In genomic region chr7:114818501-114818900, GRCh38 we compare ENCODE assay signal across 12 cellular contexts.
DNase-seq lines count a peak whose midpoint lies in the region; ATAC-seq, FAIRE-seq and TF ChIP-seq lines count a peak whose summit lies in the region.
"Had no signal": no experiment of that assay in that cellular context is flagged by ENCODE, and none has a peak within 500 bp of the region (broad histone marks: within the 10 kb centered on the region; RNA-seq: fewer than 3 reads in every experiment).

No MANE protein-coding gene starts in this region.

- H3K36me3 ChIP-seq in keratinocyte (ENCODE audit: control insufficient read depth in 2 of 2, extremely low read depth in 1 of 2, insufficient read depth in 2 of 2, low read length in 2 of 2): no peaks in the 10 kb centered on the region
- H3K36me3 ChIP-seq: heart right ventricle had no signal

- no peak overlapping the region for H2AFZ ChIP-seq in keratinocyte (ENCODE audit: control insufficient read depth, low read length)

- H3K9ac ChIP-seq in keratinocyte (ENCODE audit: control insufficient read depth, extremely low read depth, insufficient read depth, low read length): no peak overlapping the region

- no peaks in the 10 kb centered on the region for H3K9me3 Mint-ChIP-seq in activated T-helper 17 cell treated with anti-CD3 and anti-CD28 coated beads, Interleukin-2, amount 50 U/mL, for 72 hours
- H3K9me3 Mint-ChIP-seq: central memory CD8-positive, alpha-beta T cell had no signal

- peak overlapping the region in 1 of 3 experiments; percentile 38 for H3K4me3 ChIP-seq in keratinocyte (ENCODE audit: control insufficient read depth in 2 of 3, extremely low read depth in 1 of 3, insufficient read depth in 2 of 3, low read depth in 1 of 3, low read length in 3 of 3)
- H3K4me3 ChIP-seq: heart right ventricle had no signal

- peaks cover 29% of the 10 kb centered on the region for H3K4me1 Mint-ChIP-seq in activated T-helper 17 cell treated with anti-CD3 and anti-CD28 coated beads, Interleukin-2, amount 50 U/mL, for 72 hours

- no peaks in the 10 kb centered on the region for H3K27me3 Mint-ChIP-seq in activated T-helper 17 cell treated with anti-CD3 and anti-CD28 coated beads, Interleukin-2, amount 50 U/mL, for 72 hours
- H3K27me3 Mint-ChIP-seq: central memory CD8-positive, alpha-beta T cell had no signal

- H3K4me1 ChIP-seq in keratinocyte (ENCODE audit: control insufficient read depth, extremely low read depth, insufficient read depth, low read length): peaks cover 27% of the 10 kb centered on the region

- H3K79me2 ChIP-seq in keratinocyte (ENCODE audit: control insufficient read depth, insufficient read depth, low read length): no peaks in the 10 kb centered on the region

- DNase-seq in AG08396 (ENCODE audit: low spot score) (peak; percentile 42), ELR (ENCODE audit: low read depth) (peak; percentile 86), keratinocyte (ENCODE audit: low read depth, low spot score) (peak; percentile 61), AML-193 (lab: John Stamatoyannopoulos, UW) (no peak), D721Med (ENCODE audit: insufficient read length, low spot score) (no peak)
- DNase-seq: heart right ventricle, midbrain, NCI-H526 treated with DMSO at 0.1 percent for 48 hours had no signal

- H3K9me3 ChIP-seq in keratinocyte (ENCODE audit: control insufficient read depth, low read depth, low read length): no peaks in the 10 kb centered on the region
- H3K9me3 ChIP-seq: heart right ventricle had no signal

- H3K4me2 ChIP-seq in keratinocyte (ENCODE audit: control insufficient read depth, extremely low read depth, insufficient read depth, low read depth, low read length): peak overlapping the region; percentile 60

- H3K36me3 Mint-ChIP-seq in activated T-helper 17 cell treated with anti-CD3 and anti-CD28 coated beads, Interleukin-2, amount 50 U/mL, for 72 hours (ENCODE audit: low read depth): no peaks in the 10 kb centered on the region

- peak; percentile 94 for ATAC-seq in activated T-helper 17 cell treated with anti-CD3 and anti-CD28 coated beads, Interleukin-2, amount 50 U/mL, for 72 hours (replicated peaks)
- no peak for ATAC-seq in GM18867 (IDR thresholded peaks at IDR 0.05; ENCODE audit: unreplicated experiment)
- ATAC-seq: heart right ventricle, sciatic nerve had no signal

- H3K4me3 Mint-ChIP-seq in activated T-helper 17 cell treated with anti-CD3 and anti-CD28 coated beads, Interleukin-2, amount 50 U/mL, for 72 hours: no peak overlapping the region
- H3K4me3 Mint-ChIP-seq: central memory CD8-positive, alpha-beta T cell had no signal

- no peaks in the 10 kb centered on the region for H3K9me1 ChIP-seq in keratinocyte (ENCODE audit: control insufficient read depth, extremely low read depth, insufficient read depth, low read length)

- FAIRE-seq in keratinocyte (lab: Jason Lieb, UNC) (peak; percentile 94), D721Med (lab: Jason Lieb, UNC) (no peak)

- no peak overlapping the region for H3K27ac Mint-ChIP-seq in activated T-helper 17 cell treated with anti-CD3 and anti-CD28 coated beads, Interleukin-2, amount 50 U/mL, for 72 hours

- no peaks in the 10 kb centered on the region for H3K27me3 ChIP-seq in keratinocyte (ENCODE audit: control insufficient read depth, extremely low read depth, insufficient read depth, low read length)
- H3K27me3 ChIP-seq: heart right ventricle had no signal

- no peaks in the 10 kb centered on the region for H4K20me1 ChIP-seq in keratinocyte (ENCODE audit: control insufficient read depth, extremely low read depth, insufficient read depth, low read length)

- TF ChIP-seq CTCF in keratinocyte (optimal IDR thresholded peaks at IDR 0.05 in 1 of 3, IDR thresholded peaks at IDR 0.05 in 1 of 3, conservative IDR thresholded peaks at IDR 0.05 in 1 of 3; ENCODE audit: extremely low read depth in 1 of 3, insufficient read depth in 2 of 3, low read length in 3 of 3): no peak
- TF ChIP-seq CTCF in D721Med (IDR thresholded peaks at IDR 0.05; ENCODE audit: insufficient read depth, missing control alignments): no peak

- peak overlapping the region; percentile 83 for H3K27ac ChIP-seq in keratinocyte (ENCODE audit: control insufficient read depth, insufficient read depth, low read length)
- H3K27ac ChIP-seq: heart right ventricle had no signal

- dilution Hi-C loops in keratinocyte (cut with MboI; ENCODE audit: extremely low pct_ligation_motif_present, low sequenced_read_pairs): no loop called here

Comparison
In these comparisons a context has a peak if more than half of its experiments do, and no peak if none do; other contexts are left out.
1. DNase-seq: peak in AG08396 (single experiment), ELR (single experiment) and keratinocyte (single experiment); none in AML-193 (0 of 2) and D721Med (single experiment).